Comparison of ENCODE assay signal across 1 cellular context in genomic region chr2:169828141-169828811, GRCh38.
A peak's percentile ranks its signal among the peaks of the same experiment; 100 is the strongest.
TF ChIP-seq lines count a peak whose summit lies in the region.

No MANE protein-coding gene starts in this region.

TF ChIP-seq in K562, 482 proteins besides CTCF, POLR2A, EP300 and RAD21 (continued from another document and continues in another):
- TF ChIP-seq SMARCA4 (IDR thresholded peaks at IDR 0.05): peak; percentile 34; the same call in 1 of the 2 replicates
- TF ChIP-seq JUND (IDR thresholded peaks at IDR 0.05; ENCODE audit: borderline replicate concordance, low read depth, low read length): no peak
- TF ChIP-seq JUND (tag; IDR thresholded peaks at IDR 0.05; ENCODE audit: borderline replicate concordance, low read depth, low read length): no peak
- no peak for TF ChIP-seq ZNF146 (CRISPR knock-in tag; IDR thresholded peaks at IDR 0.05; ENCODE audit: unreplicated experiment)
- no peak for TF ChIP-seq POLR2G (IDR thresholded peaks at IDR 0.05; ENCODE audit: low read depth, low read length)
- TF ChIP-seq DIDO1 (tag; IDR thresholded peaks at IDR 0.05; ENCODE audit: low read depth): no peak
- peak; percentile 34 for TF ChIP-seq POLR2B (IDR thresholded peaks at IDR 0.05; ENCODE audit: low read depth, partially characterized antibody)
- 0 out of 2 replicates have a peak, but pooled peaks have one; percentile 20 for TF ChIP-seq EP400 (IDR thresholded peaks at IDR 0.05)
- TF ChIP-seq ZNF277 (CRISPR knock-in tag; IDR thresholded peaks at IDR 0.05; ENCODE audit: borderline replicate concordance): no peak
- TF ChIP-seq MXI1 (IDR thresholded peaks at IDR 0.05; ENCODE audit: low read depth, low read length): peak; percentile 88; the same call in 1 of the 2 replicates
- TF ChIP-seq MNT (conservative IDR thresholded peaks at IDR 0.05): peak; percentile 97 to 99
- no peak; the same call in none of the 2 replicates for TF ChIP-seq BCOR (IDR thresholded peaks at IDR 0.05)
- TF ChIP-seq ZNF324 (CRISPR knock-in tag; IDR thresholded peaks at IDR 0.05): no peak
- no peak for TF ChIP-seq POLR2AphosphoS5 (IDR thresholded peaks at IDR 0.05; ENCODE audit: control insufficient read depth, insufficient read depth, low read depth, low read length)
- TF ChIP-seq ELF1 (tag; IDR thresholded peaks at IDR 0.05): no peak
- no peak for TF ChIP-seq IRF9 (tag; IDR thresholded peaks at IDR 0.05)
- peak; percentile 57 to 58; a peak in 2 of 4 replicates for TF ChIP-seq ARNT (IDR thresholded peaks at IDR 0.05)
- no peak for TF ChIP-seq CBX2 (IDR thresholded peaks at IDR 0.05; ENCODE audit: insufficient read depth, low read length, poor library complexity, severe bottlenecking)
- no peak for TF ChIP-seq SAFB (IDR thresholded peaks at IDR 0.05; ENCODE audit: borderline replicate concordance, low read depth, low read length)
- TF ChIP-seq ZNF551 (CRISPR knock-in tag; IDR thresholded peaks at IDR 0.05): no peak
- peak; percentile 76 for TF ChIP-seq NBN (IDR thresholded peaks at IDR 0.05; ENCODE audit: low read depth)
- no peak for TF ChIP-seq HNRNPL (IDR thresholded peaks at IDR 0.05; ENCODE audit: low read depth, low read length)
- peak; percentile 23; the same call in 1 of the 2 replicates for TF ChIP-seq ELF4 (CRISPR knock-in tag; IDR thresholded peaks at IDR 0.05)
- TF ChIP-seq ZNF696 (CRISPR knock-in tag; conservative IDR thresholded peaks at IDR 0.05): no peak
- TF ChIP-seq RBM17 (IDR thresholded peaks at IDR 0.05; ENCODE audit: borderline replicate concordance, low read depth, low read length): no peak
- no peak for TF ChIP-seq PATZ1 (CRISPR knock-in tag; IDR thresholded peaks at IDR 0.05; ENCODE audit: borderline replicate concordance)
- TF ChIP-seq TCF7L2 (IDR thresholded peaks at IDR 0.05; ENCODE audit: low read depth, low read length): no peak
- no peak for TF ChIP-seq ZNF224 (CRISPR knock-in tag; IDR thresholded peaks at IDR 0.05)
- no peak for TF ChIP-seq SMARCB1 (IDR thresholded peaks at IDR 0.05; ENCODE audit: insufficient read length, low read depth)
- no peak for TF ChIP-seq ZNF445 (CRISPR knock-in tag; IDR thresholded peaks at IDR 0.05; ENCODE audit: low read depth)
- TF ChIP-seq ZNF740 (CRISPR knock-in tag; IDR thresholded peaks at IDR 0.05): no peak
- TF ChIP-seq ZNF740 (tag; IDR thresholded peaks at IDR 0.05): no peak
- no peak for TF ChIP-seq CHD2 (IDR thresholded peaks at IDR 0.05; ENCODE audit: low read depth, low read length)
- no peak for TF ChIP-seq MAFG (tag; conservative IDR thresholded peaks at IDR 0.05)
- no peak for TF ChIP-seq ZNF140 (CRISPR knock-in tag; IDR thresholded peaks at IDR 0.05)
- no peak for TF ChIP-seq PRMT5 (CRISPR knock-in tag; IDR thresholded peaks at IDR 0.05)
- TF ChIP-seq TAF15 (IDR thresholded peaks at IDR 0.05; ENCODE audit: low read depth, low read length): no peak
- TF ChIP-seq ZNF280A (IDR thresholded peaks at IDR 0.05; ENCODE audit: low read depth, partially characterized antibody): peak; percentile 25
- TF ChIP-seq NFRKB (IDR thresholded peaks at IDR 0.05; ENCODE audit: low read depth): peak; percentile 30; the same call in 1 of the 2 replicates
- no peak for TF ChIP-seq HSF4 (CRISPR knock-in tag; IDR thresholded peaks at IDR 0.05; ENCODE audit: borderline replicate concordance)
- no peak for TF ChIP-seq IRF1 (CRISPR knock-in tag; IDR thresholded peaks at IDR 0.05; ENCODE audit: borderline replicate concordance)
- no peak for TF ChIP-seq PREB (CRISPR knock-in tag; IDR thresholded peaks at IDR 0.05)
- peak; percentile 64 to 100; a peak in 3 of 4 replicates for TF ChIP-seq HDAC1 (IDR thresholded peaks at IDR 0.05)
- TF ChIP-seq TGIF2 (CRISPR knock-in tag; IDR thresholded peaks at IDR 0.05): peak; percentile 96; the same call in 1 of the 2 replicates
- TF ChIP-seq MIER1 (IDR thresholded peaks at IDR 0.05; ENCODE audit: low read depth): peak; percentile 69
- no peak for TF ChIP-seq ZNF511 (CRISPR knock-in tag; IDR thresholded peaks at IDR 0.05)
- no peak for TF ChIP-seq USF1 (CRISPR knock-in tag; IDR thresholded peaks at IDR 0.05)
- no peak for TF ChIP-seq CXXC5 (CRISPR knock-in tag; IDR thresholded peaks at IDR 0.05)
- no peak for TF ChIP-seq BRCA1 (IDR thresholded peaks at IDR 0.05)
- no peak for TF ChIP-seq BRCA1 (CRISPR knock-in tag; IDR thresholded peaks at IDR 0.05)
- no peak for TF ChIP-seq CEBPZ (IDR thresholded peaks at IDR 0.05; ENCODE audit: borderline replicate concordance, low read depth, low read length)
- TF ChIP-seq ELK3 (CRISPR knock-in tag; IDR thresholded peaks at IDR 0.05): no peak
